8 cellular contexts compared by ENCODE assay signal in genomic region chr5:140710899-140711552, GRCh38. TPM values are rescaled to one million over a fixed set of nuclear protein-coding genes. Genes with fewer than 3 reads are reported as not detected.
A peak's percentile ranks its signal among the peaks of the same experiment; 100 is the strongest.
DNase-seq lines count a peak whose midpoint lies in the region; ATAC-seq and TF ChIP-seq lines count a peak whose summit lies in the region.

No MANE protein-coding gene starts in this region.

- H3K27me3 Mint-ChIP-seq in CD4-positive, CD25-positive, alpha-beta regulatory T cell = peaks cover 10% of the 10 kb centered on the region
- H3K27me3 Mint-ChIP-seq in endothelial cell (ENCODE audit: unreplicated experiment) (peaks cover 10% of the 10 kb centered on the region), mesothelial cell of epicardium (ENCODE audit: low read depth) (no peaks in the 10 kb centered on the region)

- H3K4me3 ChIP-seq in CD4-positive, CD25-positive, alpha-beta regulatory T cell (ENCODE audit: low read depth, low read length) = peak overlapping the region; percentile 93
- H3K4me3 ChIP-seq in NT2/D1 (ENCODE audit: insufficient read length, low read depth) = peak overlapping the region; percentile 46

- H3K4me1 ChIP-seq in CD4-positive, CD25-positive, alpha-beta regulatory T cell (ENCODE audit: control insufficient read depth, insufficient read depth, low read length, poor library complexity, severe bottlenecking) = no peaks in the 10 kb centered on the region
- H3K4me1 ChIP-seq in NT2/D1 (ENCODE audit: insufficient read depth, insufficient read length) = no peaks in the 10 kb centered on the region

- H3K36me3 Mint-ChIP-seq in CD4-positive, CD25-positive, alpha-beta regulatory T cell = peaks cover 12% of the 10 kb centered on the region
- H3K36me3 Mint-ChIP-seq in endothelial cell (ENCODE audit: low read depth, unreplicated experiment) = peaks cover 11% of the 10 kb centered on the region
- peaks cover 5% of the 10 kb centered on the region for H3K36me3 Mint-ChIP-seq in mesothelial cell of epicardium

- no peak for TF ChIP-seq CTCF in endothelial cell (IDR thresholded peaks at IDR 0.05; ENCODE audit: unreplicated experiment)
- no peak for TF ChIP-seq CTCF in mesothelial cell of epicardium (IDR thresholded peaks at IDR 0.05; ENCODE audit: unreplicated experiment)

- H3K36me3 ChIP-seq in CD4-positive, CD25-positive, alpha-beta regulatory T cell (ENCODE audit: control insufficient read depth, insufficient read depth, low read length) = peaks cover 7% of the 10 kb centered on the region
- peaks cover 15% of the 10 kb centered on the region for H3K36me3 ChIP-seq in NT2/D1 (ENCODE audit: insufficient read depth, insufficient read length, low read length)

- ATAC-seq in CD4-positive, CD25-positive, alpha-beta regulatory T cell (ENCODE audit: low read depth in 2 of 2) = peak; percentile 87
- ATAC-seq in GM19468 (IDR thresholded peaks at IDR 0.05; ENCODE audit: extremely low read depth, unreplicated experiment) = peak; percentile 93

- peak overlapping the region; percentile 97 to 100 (median 99) for H3K27ac Mint-ChIP-seq in CD4-positive, CD25-positive, alpha-beta regulatory T cell
- H3K27ac Mint-ChIP-seq in endothelial cell (ENCODE audit: unreplicated experiment) (peak overlapping the region; percentile 87), mesothelial cell of epicardium (peak overlapping the region; percentile 97)

- peak overlapping the region; percentile 96 for H3K27ac ChIP-seq in CD4-positive, CD25-positive, alpha-beta regulatory T cell (ENCODE audit: insufficient read depth, low read length, poor library complexity, severe bottlenecking)

- peaks cover 16 to 36% (median 23%) of the 10 kb centered on the region in 4 donors for H3K4me1 Mint-ChIP-seq in CD4-positive, CD25-positive, alpha-beta regulatory T cell
- H3K4me1 Mint-ChIP-seq in endothelial cell (ENCODE audit: unreplicated experiment) = peaks cover 6% of the 10 kb centered on the region
- peaks cover 9% of the 10 kb centered on the region for H3K4me1 Mint-ChIP-seq in mesothelial cell of epicardium

- H3K9ac ChIP-seq in NT2/D1 (ENCODE audit: insufficient read length, low read depth) = no peak overlapping the region

- H3K27me3 ChIP-seq in CD4-positive, CD25-positive, alpha-beta regulatory T cell (ENCODE audit: control insufficient read depth, insufficient read depth, low read length) = no peaks in the 10 kb centered on the region
- no peaks in the 10 kb centered on the region for H3K27me3 ChIP-seq in NT2/D1 (ENCODE audit: insufficient read depth, insufficient read length)

- H3K4me3 Mint-ChIP-seq in CD4-positive, CD25-positive, alpha-beta regulatory T cell = peak overlapping the region; percentile 94 to 100 (median 98)
- peak overlapping the region; percentile 93 for H3K4me3 Mint-ChIP-seq in endothelial cell (ENCODE audit: unreplicated experiment)
- peak overlapping the region; percentile 83 for H3K4me3 Mint-ChIP-seq in mesothelial cell of epicardium

- H3K9me3 ChIP-seq in CD4-positive, CD25-positive, alpha-beta regulatory T cell (ENCODE audit: control insufficient read depth in 2 of 2, low read length in 2 of 2) = no peaks in the 10 kb centered on the region
- H3K9me3 ChIP-seq in NT2/D1 (ENCODE audit: insufficient read depth, low read length) = no peaks in the 10 kb centered on the region

- peak; percentile 75 to 95 (median 94) for DNase-seq in CD4-positive, CD25-positive, alpha-beta regulatory T cell
- DNase-seq in HPDE6-E6E7 (ENCODE audit: extremely low spot score) = peak; percentile 88
- DNase-seq in NT2/D1 (ENCODE audit: low read depth, low spot score) = peak; percentile 64
- DNase-seq in activated CD8-positive, alpha-beta memory T cell treated with anti-CD3 and anti-CD28 coated beads, Interleukin-2, amount 50 U/mL, for 48 hours = peak; percentile 93
- peak; percentile 77 for DNase-seq in endothelial cell (ENCODE audit: low spot score)
- peak; percentile 59 to 83 for DNase-seq in mesothelial cell of epicardium (ENCODE audit: low spot score in 2 of 2, unreplicated experiment in 2 of 2)
- DNase-seq in stimulated activated CD8-positive, alpha-beta memory T cell treated with anti-CD3 and anti-CD28 coated beads, Interleukin-15, amount 100 ng/mL, for 24 hours (ENCODE audit: low read depth) = peak; percentile 63

- H3K9me3 Mint-ChIP-seq in CD4-positive, CD25-positive, alpha-beta regulatory T cell = peaks cover 0 to 8% (median 0%) of the 10 kb centered on the region in 7 donors
- H3K9me3 Mint-ChIP-seq in endothelial cell (ENCODE audit: unreplicated experiment) (no peaks in the 10 kb centered on the region), mesothelial cell of epicardium (no peaks in the 10 kb centered on the region)

RNA-seq across cellular contexts. Expression of gene ZMAT2, which starts 10.8 kb away (rescaled TPM):
- 48.5 TPM for total RNA-seq in CD4-positive, CD25-positive, alpha-beta regulatory T cell
- 10 to 100 TPM; 81.8 to 97.5 (median 90.9) TPM for polyA plus RNA-seq in CD4-positive, CD25-positive, alpha-beta regulatory T cell
- 51.0 TPM for total RNA-seq in endothelial cell (ENCODE audit: unreplicated experiment)
- total RNA-seq in mesothelial cell of epicardium = 49.8 to 52.2 TPM (median 50.7 TPM) in 3 replicates

RNA-seq across cellular contexts. Expression of gene HARS2, which starts 19.8 kb away (rescaled TPM):
- 29.8 TPM for total RNA-seq in CD4-positive, CD25-positive, alpha-beta regulatory T cell
- 10 to 100 TPM; 20.7 to 24.4 (median 22.2) TPM for polyA plus RNA-seq in CD4-positive, CD25-positive, alpha-beta regulatory T cell
- total RNA-seq in endothelial cell (ENCODE audit: unreplicated experiment) (37.0 TPM), mesothelial cell of epicardium (32.4 to 35.6 TPM (median 33.5 TPM) in 3 replicates)

RNA-seq across cellular contexts. Expression of gene HARS1, which starts 19.9 kb away (rescaled TPM):
- 56.5 TPM for total RNA-seq in CD4-positive, CD25-positive, alpha-beta regulatory T cell
- polyA plus RNA-seq in CD4-positive, CD25-positive, alpha-beta regulatory T cell = 10 to 100 TPM; 58.0 to 74.4 (median 60.5) TPM
- 75.0 TPM for total RNA-seq in endothelial cell (ENCODE audit: unreplicated experiment)
- total RNA-seq in mesothelial cell of epicardium = 73.7 to 77.2 TPM (median 76.9 TPM) in 3 replicates

RNA-seq across cellular contexts. Expression of gene DND1, which starts 37.6 kb away (rescaled TPM):
- 2.1 TPM for total RNA-seq in CD4-positive, CD25-positive, alpha-beta regulatory T cell
- not detected for polyA plus RNA-seq in CD4-positive, CD25-positive, alpha-beta regulatory T cell
- total RNA-seq in endothelial cell (ENCODE audit: unreplicated experiment) (1.8 TPM), mesothelial cell of epicardium (3.3 to 3.9 TPM (median 3.5 TPM) in 3 replicates)

RNA-seq across cellular contexts. Expression of gene WDR55, which starts 46.3 kb away (rescaled TPM):
- 47.5 TPM for total RNA-seq in CD4-positive, CD25-positive, alpha-beta regulatory T cell
- polyA plus RNA-seq in CD4-positive, CD25-positive, alpha-beta regulatory T cell = 10 to 100 TPM; 17.6 to 25.3 (median 19.9) TPM
- total RNA-seq in endothelial cell (ENCODE audit: unreplicated experiment) (28.5 TPM), mesothelial cell of epicardium (24.9 to 26.8 TPM (median 26.0 TPM) in 3 replicates)

Comparison
In these comparisons a context has a peak if more than half of its experiments do, and no peak if none do; other contexts are left out.
1. Peak in every context shown above with its lines: DNase-seq, ATAC-seq, H3K4me3 ChIP-seq and H3K27ac ChIP-seq.